ENCODE assay signal across 8 cellular contexts in genomic region chr2:29314816-29315571, GRCh38.
A peak's percentile ranks its signal among the peaks of the same experiment; 100 is the strongest.
DNase-seq lines count a peak whose midpoint lies in the region; ATAC-seq, FAIRE-seq and TF ChIP-seq lines count a peak whose summit lies in the region.

No MANE protein-coding gene starts in this region.

- H2BK120ac ChIP-seq in neuronal stem cell (ENCODE audit: low read depth, low read length), result no peak overlapping the region

- DNase-seq in AG08395 (ENCODE audit: low spot score), result peak; percentile 22
- peak; percentile 47 for DNase-seq in GM19238 (ENCODE audit: insufficient read length, low spot score)
- DNase-seq in T-helper 22 cell (ENCODE audit: low read depth), result peak; percentile 22
- DNase-seq in K562 (ENCODE audit: extremely low read depth in 1 of 4, low spot score in 3 of 4), result no peak
- no peak for DNase-seq in neuronal stem cell (ENCODE audit: low spot score)
- no peak for DNase-seq in upper lobe of right lung
- DNase-seq in NCI-H748 (lab: John Stamatoyannopoulos, UW; ENCODE audit: unreplicated experiment), result no peak

- no peak for TF ChIP-seq RAD21 in K562 (CRISPR knock-in tag; conservative IDR thresholded peaks at IDR 0.05 in 1 of 2, IDR thresholded peaks at IDR 0.05 in 1 of 2)

- H3K79me1 ChIP-seq in neuronal stem cell (ENCODE audit: low read depth, low read length), result no peaks in the 10 kb centered on the region

- intact Hi-C loops in K562 (cut with micrococcal nuclease), result no loop called here
- intact Hi-C loops in upper lobe of right lung (cut with DNase I), result no loop called here

- H3K4me3 ChIP-seq in K562 (no peak overlapping the region), neuronal stem cell (ENCODE audit: low read length in 2 of 2) (peak overlapping the region in 1 of 2 donors; percentile 30), upper lobe of right lung (peak overlapping the region; percentile 25)

- H3K27me3 ChIP-seq in K562 (ENCODE audit: control insufficient read depth in 2 of 2, insufficient read depth in 2 of 2, low read length in 2 of 2), result peaks cover 0 to 22% of the 10 kb centered on the region in 2 experiments; a peak in 3 of 5 replicates
- H3K27me3 ChIP-seq in neuronal stem cell (ENCODE audit: control insufficient read depth in 3 of 3, insufficient read depth in 3 of 3, low read depth in 1 of 3, low read length in 3 of 3), result no peaks in the 10 kb centered on the region
- H3K27me3 ChIP-seq in upper lobe of right lung, result no peaks in the 10 kb centered on the region

- H2AK5ac ChIP-seq in neuronal stem cell (ENCODE audit: low read depth, low read length), result no peak overlapping the region

- POLR2A ChIA-PET in K562 (lab: Yijun Ruan, JAX), result interaction anchor here (0.7 kb wide), 1 partner anchor 778 kb away, joined by 3 read pairs; no protein-coding TSS in a partner anchor

- H3K18ac ChIP-seq in neuronal stem cell (ENCODE audit: low read length), result peak overlapping the region; percentile 54

- no peak overlapping the region for H2BK15ac ChIP-seq in neuronal stem cell (ENCODE audit: low read length)

- H3K4me1 ChIP-seq in K562 (replicated peaks in 1 of 2; ENCODE audit: control insufficient read depth in 2 of 2, insufficient read depth in 2 of 2, low read length in 2 of 2), result no peaks in the 10 kb centered on the region; a peak in 1 of 5 replicates
- H3K4me1 ChIP-seq in neuronal stem cell (ENCODE audit: control insufficient read depth in 2 of 2, insufficient read depth in 1 of 2, low read depth in 1 of 2, low read length in 2 of 2), result peaks cover 2 to 9% of the 10 kb centered on the region in 2 donors
- H3K4me1 ChIP-seq in upper lobe of right lung, result no peaks in the 10 kb centered on the region

- H2AFZ ChIP-seq in K562 (ENCODE audit: low read depth, low read length) (no peak overlapping the region), neuronal stem cell (ENCODE audit: low read length) (peak overlapping the region; percentile 72)

- no peak overlapping the region for H3K23ac ChIP-seq in neuronal stem cell (ENCODE audit: low read depth, low read length, poor library complexity)

- no peak for TF ChIP-seq POLR2A in K562 (conservative IDR thresholded peaks at IDR 0.05)

- H3K9ac ChIP-seq in K562 (ENCODE audit: insufficient read depth in 1 of 2, low read depth in 2 of 2, low read length in 2 of 2), result no peak overlapping the region; a peak in 1 of 4 replicates
- no peak overlapping the region for H3K9ac ChIP-seq in neuronal stem cell (ENCODE audit: low read depth, low read length, poor library complexity)

- no peak overlapping the region for H4K91ac ChIP-seq in neuronal stem cell (ENCODE audit: low read depth, low read length, poor library complexity)

- FAIRE-seq in K562 (lab: Jason Lieb, UNC), result no peak

- H3K4ac ChIP-seq in neuronal stem cell (ENCODE audit: low read length), result no peak overlapping the region

- no peak overlapping the region for H4K8ac ChIP-seq in neuronal stem cell (ENCODE audit: low read depth, low read length)

- no peak overlapping the region for H3K14ac ChIP-seq in neuronal stem cell (ENCODE audit: low read length)

- TF ChIP-seq EP300 in K562 (IDR thresholded peaks at IDR 0.05; ENCODE audit: low read length), result no peak

- BruUV-seq in K562 (replicated peaks; lab: Mats Ljungman, UMichigan), result no TSS peak

- H3K4me2 ChIP-seq in K562 (ENCODE audit: insufficient read depth, low read length) (no peak overlapping the region), neuronal stem cell (ENCODE audit: insufficient read depth, low read length, poor library complexity, severe bottlenecking) (no peak overlapping the region)

- H4K20me1 ChIP-seq in K562 (replicated peaks; ENCODE audit: control insufficient read depth, insufficient read depth, low read length), result 0 out of 2 replicates have a peak, but pooled peaks cover 9% of the 10 kb centered on the region

- WGBS in K562 (ENCODE audit: insufficient coverage, low coverage, missing lambda C conversion rate), result 0% methylated on average over 18 of the region's 18 CpGs
- no CpG with 5 or more reads among the region's 18 CpGs for WGBS in neuronal stem cell (ENCODE audit: extremely low coverage in 2 of 2, insufficient read length in 2 of 2, insufficient replicate concordance in 1 of 2), 2 donors

- in situ Hi-C loops in K562 (cut with MboI), result no loop called here

- TF ChIP-seq CTCF in K562 (IDR thresholded peaks at IDR 0.05 in 2 of 3, conservative IDR thresholded peaks at IDR 0.05 in 1 of 3; ENCODE audit: insufficient read depth in 2 of 3, low read depth in 1 of 3, low read length in 3 of 3) (no peak), upper lobe of right lung (IDR thresholded peaks at IDR 0.05) (peak; percentile 17)

- no peaks in the 10 kb centered on the region for H3K79me2 ChIP-seq in K562 (ENCODE audit: control insufficient read depth, insufficient read depth, low read length)

- H2BK5ac ChIP-seq in neuronal stem cell (ENCODE audit: low read length), result no peak overlapping the region

- H3K27ac ChIP-seq in K562 (ENCODE audit: extremely low read depth, low read depth, low read length), result no peak overlapping the region
- H3K27ac ChIP-seq in neuronal stem cell (replicated peaks; ENCODE audit: low read length), result no peak overlapping the region
- H3K27ac ChIP-seq in upper lobe of right lung, result no peak overlapping the region

- no peak overlapping the region for H2BK12ac ChIP-seq in neuronal stem cell (ENCODE audit: low read length)

- CTCF ChIA-PET in K562 (lab: Yijun Ruan, JAX; ENCODE audit: low intra/inter-chr PET ratio), result interaction anchor here (0.7 kb wide), 1 partner anchor 1185 kb away, joined by 3 read pairs; no protein-coding TSS in a partner anchor

- ATAC-seq in HG03280 (IDR thresholded peaks at IDR 0.05; ENCODE audit: unreplicated experiment) (peak; percentile 83), K562 (peak; percentile 61; the same call in 1 of the 3 replicates), upper lobe of right lung (peak; percentile 15)

- H3K36me3 ChIP-seq in K562 (ENCODE audit: control insufficient read depth, insufficient read depth, low read length) (no peaks in the 10 kb centered on the region), neuronal stem cell (replicated peaks in 1 of 2; ENCODE audit: control insufficient read depth in 2 of 2, insufficient read depth in 2 of 2, low read length in 2 of 2) (peaks cover 0 to 15% of the 10 kb centered on the region in 2 donors), upper lobe of right lung (no peaks in the 10 kb centered on the region)

- no peaks in the 10 kb centered on the region for H3K9me1 ChIP-seq in K562 (ENCODE audit: control insufficient read depth, insufficient read depth, low read length)

- no peaks in the 10 kb centered on the region for H3K9me3 ChIP-seq in K562 (replicated peaks; ENCODE audit: control insufficient read depth, insufficient read depth, low read depth, low read length)
- no peaks in the 10 kb centered on the region for H3K9me3 ChIP-seq in neuronal stem cell (replicated peaks in 1 of 2; ENCODE audit: control insufficient read depth in 2 of 2, insufficient read depth in 1 of 2, low read depth in 1 of 2, low read length in 2 of 2)
- no peaks in the 10 kb centered on the region for H3K9me3 ChIP-seq in upper lobe of right lung

TF ChIP-seq in K562, 482 proteins besides CTCF, POLR2A, EP300 and RAD21:
- TF ChIP-seq NR4A1 (CRISPR knock-in tag; IDR thresholded peaks at IDR 0.05) (no peak), NR4A1 (tag; IDR thresholded peaks at IDR 0.05) (no peak), MYNN (IDR thresholded peaks at IDR 0.05) (no peak), MYNN (CRISPR knock-in tag; IDR thresholded peaks at IDR 0.05) (no peak)

Comparison
In these comparisons a context has a peak if more than half of its experiments do, and no peak if none do; other contexts are left out.
1. DNase-seq: peak in AG08395 (single experiment), GM19238 (single experiment) and T-helper 22 cell (single experiment); none in K562 (0 of 4), neuronal stem cell (single experiment), upper lobe of right lung (single experiment) and NCI-H748 (single experiment).
2. ATAC-seq: peak in every context shown above with its lines; median percentile 83 in HG03280; 61 in K562; 15 in upper lobe of right lung.